2 cellular contexts compared by ENCODE assay signal in the genomic region with DNA sequence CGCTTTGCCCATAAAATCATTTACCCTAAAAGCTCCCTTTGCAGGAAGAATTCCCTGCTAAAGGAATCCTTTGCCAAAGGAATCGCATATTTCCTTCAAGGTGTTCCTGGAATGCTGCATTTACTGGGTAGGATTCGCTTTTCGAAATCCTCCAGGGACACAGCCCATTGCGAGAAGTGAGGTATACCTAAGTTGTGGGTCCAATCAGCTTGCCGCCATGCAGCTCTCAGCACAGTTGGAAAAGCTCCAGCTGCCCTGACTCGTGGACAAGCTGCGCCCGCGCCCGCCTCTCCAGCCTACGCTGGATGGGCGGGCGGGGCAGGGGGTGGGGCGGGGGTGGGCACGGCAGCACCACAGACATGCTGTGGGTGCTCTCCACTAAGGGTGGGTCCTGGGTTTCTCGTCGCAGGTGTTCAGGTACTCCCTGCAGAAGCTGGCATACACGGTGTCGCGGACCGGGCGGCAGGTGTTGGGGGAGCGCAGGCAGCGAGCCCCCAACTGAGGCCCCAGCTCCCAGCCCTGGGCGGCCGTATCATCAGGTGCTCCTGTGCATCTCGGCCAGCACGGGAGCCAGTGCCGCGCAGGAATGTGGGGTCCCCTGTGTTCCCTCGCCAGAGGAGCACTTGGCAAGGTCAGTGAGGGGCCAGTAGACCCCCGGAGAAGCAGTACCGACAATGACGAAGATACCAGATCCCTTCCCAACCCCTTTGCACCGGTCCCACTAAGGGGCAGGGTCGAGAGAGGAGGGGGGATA.
TF ChIP-seq lines count a peak whose summit lies in the region.

No MANE protein-coding gene starts in this region.

TF ChIP-seq in SK-N-SH, 30 proteins besides CTCF, POLR2A, EP300 and RAD21:
- TF ChIP-seq GATA2 (CRISPR knock-in tag; IDR thresholded peaks at IDR 0.05) (no peak), CHD2 (IDR thresholded peaks at IDR 0.05; ENCODE audit: low read length, partially characterized antibody) (no peak), MXI1 (IDR thresholded peaks at IDR 0.05; ENCODE audit: low read depth, low read length) (peak; percentile 42; the same call in 1 of the 2 replicates), SIN3A (IDR thresholded peaks at IDR 0.05; ENCODE audit: borderline replicate concordance, low read depth, low read length) (no peak)

TF ChIP-seq in neural cell, 6 proteins besides CTCF, POLR2A, EP300 and RAD21:
- TF ChIP-seq, protein P1, sequence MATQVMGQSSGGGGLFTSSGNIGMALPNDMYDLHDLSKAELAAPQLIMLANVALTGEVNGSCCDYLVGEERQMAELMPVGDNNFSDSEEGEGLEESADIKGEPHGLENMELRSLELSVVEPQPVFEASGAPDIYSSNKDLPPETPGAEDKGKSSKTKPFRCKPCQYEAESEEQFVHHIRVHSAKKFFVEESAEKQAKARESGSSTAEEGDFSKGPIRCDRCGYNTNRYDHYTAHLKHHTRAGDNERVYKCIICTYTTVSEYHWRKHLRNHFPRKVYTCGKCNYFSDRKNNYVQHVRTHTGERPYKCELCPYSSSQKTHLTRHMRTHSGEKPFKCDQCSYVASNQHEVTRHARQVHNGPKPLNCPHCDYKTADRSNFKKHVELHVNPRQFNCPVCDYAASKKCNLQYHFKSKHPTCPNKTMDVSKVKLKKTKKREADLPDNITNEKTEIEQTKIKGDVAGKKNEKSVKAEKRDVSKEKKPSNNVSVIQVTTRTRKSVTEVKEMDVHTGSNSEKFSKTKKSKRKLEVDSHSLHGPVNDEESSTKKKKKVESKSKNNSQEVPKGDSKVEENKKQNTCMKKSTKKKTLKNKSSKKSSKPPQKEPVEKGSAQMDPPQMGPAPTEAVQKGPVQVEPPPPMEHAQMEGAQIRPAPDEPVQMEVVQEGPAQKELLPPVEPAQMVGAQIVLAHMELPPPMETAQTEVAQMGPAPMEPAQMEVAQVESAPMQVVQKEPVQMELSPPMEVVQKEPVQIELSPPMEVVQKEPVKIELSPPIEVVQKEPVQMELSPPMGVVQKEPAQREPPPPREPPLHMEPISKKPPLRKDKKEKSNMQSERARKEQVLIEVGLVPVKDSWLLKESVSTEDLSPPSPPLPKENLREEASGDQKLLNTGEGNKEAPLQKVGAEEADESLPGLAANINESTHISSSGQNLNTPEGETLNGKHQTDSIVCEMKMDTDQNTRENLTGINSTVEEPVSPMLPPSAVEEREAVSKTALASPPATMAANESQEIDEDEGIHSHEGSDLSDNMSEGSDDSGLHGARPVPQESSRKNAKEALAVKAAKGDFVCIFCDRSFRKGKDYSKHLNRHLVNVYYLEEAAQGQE (IDR thresholded peaks at IDR 0.05; ENCODE audit: borderline replicate concordance), result peak; percentile 73
- TF ChIP-seq SMC3 (conservative IDR thresholded peaks at IDR 0.05; ENCODE audit: poor library complexity) (no peak), MXI1 (conservative IDR thresholded peaks at IDR 0.05; ENCODE audit: poor library complexity, severe bottlenecking) (no peak), POLR2AphosphoS5 (IDR thresholded peaks at IDR 0.05) (peak; percentile 12), EZH2 (IDR thresholded peaks at IDR 0.05; ENCODE audit: borderline replicate concordance, insufficient read depth, low read length, poor library complexity, severe bottlenecking) (no peak), TAF1 (IDR thresholded peaks at IDR 0.05; ENCODE audit: low read depth) (no peak)
